Comparison of ENCODE assay signal across 1 cellular context in genomic region chr9:123399803-123400378, GRCh38.
TF ChIP-seq lines count a peak whose summit lies in the region.

No MANE protein-coding gene starts in this region.

TF ChIP-seq in H1, 55 proteins besides CTCF, POLR2A, EP300 and RAD21 (continued from another document):
- TF ChIP-seq, protein P1, sequence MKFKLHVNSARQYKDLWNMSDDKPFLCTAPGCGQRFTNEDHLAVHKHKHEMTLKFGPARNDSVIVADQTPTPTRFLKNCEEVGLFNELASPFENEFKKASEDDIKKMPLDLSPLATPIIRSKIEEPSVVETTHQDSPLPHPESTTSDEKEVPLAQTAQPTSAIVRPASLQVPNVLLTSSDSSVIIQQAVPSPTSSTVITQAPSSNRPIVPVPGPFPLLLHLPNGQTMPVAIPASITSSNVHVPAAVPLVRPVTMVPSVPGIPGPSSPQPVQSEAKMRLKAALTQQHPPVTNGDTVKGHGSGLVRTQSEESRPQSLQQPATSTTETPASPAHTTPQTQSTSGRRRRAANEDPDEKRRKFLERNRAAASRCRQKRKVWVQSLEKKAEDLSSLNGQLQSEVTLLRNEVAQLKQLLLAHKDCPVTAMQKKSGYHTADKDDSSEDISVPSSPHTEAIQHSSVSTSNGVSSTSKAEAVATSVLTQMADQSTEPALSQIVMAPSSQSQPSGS (IDR thresholded peaks at IDR 0.05; ENCODE audit: low read length) = no peak
- TF ChIP-seq RFX5 (IDR thresholded peaks at IDR 0.05; ENCODE audit: borderline replicate concordance, low read depth, low read length) (no peak), KDM1A (IDR thresholded peaks at IDR 0.05; ENCODE audit: borderline replicate concordance, low read length) (no peak), JUN (IDR thresholded peaks at IDR 0.05; ENCODE audit: low read depth, low read length) (no peak), CEBPB (IDR thresholded peaks at IDR 0.05; ENCODE audit: low read depth, low read length) (no peak), PHF8 (conservative IDR thresholded peaks at IDR 0.05; ENCODE audit: low read depth, low read length) (no peak), SIX5 (IDR thresholded peaks at IDR 0.05; ENCODE audit: low read depth, low read length) (no peak), RNF2 (IDR thresholded peaks at IDR 0.05; ENCODE audit: borderline replicate concordance, low read depth, low read length, missing control alignments, poor library complexity, severe bottlenecking) (no peak), USF2 (IDR thresholded peaks at IDR 0.05; ENCODE audit: low read length) (no peak)
